20 cellular contexts compared by ENCODE assay signal in the genomic region with DNA sequence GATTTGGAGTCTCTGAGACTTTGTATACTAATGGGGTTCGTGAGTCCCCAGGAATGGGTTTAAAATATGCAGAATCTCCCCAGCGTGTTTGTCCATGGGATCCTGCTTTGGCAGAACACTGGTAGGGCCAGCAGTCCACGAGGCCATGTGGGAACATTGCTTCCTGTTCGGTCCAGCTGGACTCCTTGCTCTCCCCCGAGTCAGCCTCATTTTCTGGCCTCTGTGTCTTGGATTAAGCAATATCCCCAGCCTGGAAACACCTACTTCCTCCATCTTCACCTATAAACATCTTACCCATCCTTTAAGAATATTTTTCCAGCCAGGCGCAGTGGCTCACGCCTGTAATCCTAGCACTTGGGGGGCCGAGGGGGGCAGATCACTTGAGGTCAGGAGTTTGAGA.
DNase-seq lines count a peak whose midpoint lies in the region; ATAC-seq and TF ChIP-seq lines count a peak whose summit lies in the region.
"Had no signal": no experiment of that assay in that cellular context is flagged by ENCODE, and none has a peak within 500 bp of the region (broad histone marks: within the 10 kb centered on the region; RNA-seq: fewer than 3 reads in every experiment).

No MANE protein-coding gene starts in this region.

- WGBS in heart left ventricle, 4 donors = 68 to 74% (median 71%) methylated on average over 8 of the region's 8 CpGs

- H3K4me1 Mint-ChIP-seq in natural killer cell treated with Interleukin-12 subunit alpha and Interleukin-12 subunit beta and Interleukin-15 and Interleukin-18, amount 100 ng/mL, for 72 hours (ENCODE audit: low read depth in 2 of 2) = no peaks in the 10 kb centered on the region
- H3K4me1 Mint-ChIP-seq in natural killer cell = no peaks in the 10 kb centered on the region
- H3K4me1 Mint-ChIP-seq: B cell had no signal

- H3K36me3 Mint-ChIP-seq in natural killer cell treated with Interleukin-12 subunit alpha and Interleukin-12 subunit beta and Interleukin-15 and Interleukin-18, amount 100 ng/mL, for 72 hours = no peaks in the 10 kb centered on the region
- no peaks in the 10 kb centered on the region for H3K36me3 Mint-ChIP-seq in natural killer cell

- H3K4me1 ChIP-seq in heart left ventricle = peaks cover 0 to 52% (median 22%) of the 10 kb centered on the region in 12 donors
- H3K4me1 ChIP-seq: Caco-2 had no signal

- H3K27me3 ChIP-seq in heart left ventricle = no peaks in the 10 kb centered on the region
- H3K27me3 ChIP-seq: SJCRH30 had no signal

- H3K4me3 ChIP-seq in heart left ventricle = no peak overlapping the region
- H3K4me3 ChIP-seq: GM12878, PC-9, SJCRH30 had no signal

- peak; percentile 16 for DNase-seq in natural killer cell treated with Interleukin-12 subunit alpha and Interleukin-12 subunit beta and Interleukin-15 and Interleukin-18, amount 100 ng/mL, for 72 hours (ENCODE audit: low spot score)
- DNase-seq in natural killer cell (no peak), heart left ventricle (peak in 2 of 5 donors; percentile 53 to 61), posterior vena cava (ENCODE audit: low spot score) (peak; percentile 78), erythroblast (lab: John Stamatoyannopoulos, UW) (no peak), epidermal melanocyte (ENCODE audit: insufficient read length, low spot score) (no peak), EL (no peak)
- DNase-seq: Caco-2; CD4-positive, alpha-beta T cell; HFFc6; NCI-H1436; NCI-H2029 treated with DMSO at 0.1 percent for 48 hours; NCI-H2171; NCI-H526; PC-9; SJCRH30 had no signal

- no peaks in the 10 kb centered on the region for H3K9me3 ChIP-seq in heart left ventricle
- H3K9me3 ChIP-seq: Caco-2, SJCRH30 had no signal

- ATAC-seq in natural killer cell treated with Interleukin-12 subunit alpha and Interleukin-12 subunit beta and Interleukin-15 and Interleukin-18, amount 100 ng/mL, for 72 hours = no peak
- ATAC-seq in natural killer cell (no peak), heart left ventricle (peak in 3 of 4 donors; percentile 64 to 74 (median 65))
- ATAC-seq: GM12878 had no signal

- TF ChIP-seq POLR2A in heart left ventricle (IDR thresholded peaks at IDR 0.05) (no peak), erythroblast (IDR thresholded peaks at IDR 0.05; ENCODE audit: low read length) (no peak)

- H3K27ac Mint-ChIP-seq in natural killer cell treated with Interleukin-12 subunit alpha and Interleukin-12 subunit beta and Interleukin-15 and Interleukin-18, amount 100 ng/mL, for 72 hours = no peak overlapping the region
- H3K27ac Mint-ChIP-seq in natural killer cell = no peak overlapping the region
- H3K27ac Mint-ChIP-seq: B cell; CD4-positive, alpha-beta T cell; HFFc6 had no signal

- peak overlapping the region in 1 of 12 donors; percentile 14 for H3K27ac ChIP-seq in heart left ventricle
- H3K27ac ChIP-seq: KMS-11, PC-9, RWPE1, SJCRH30 had no signal

- H3K27me3 Mint-ChIP-seq in natural killer cell treated with Interleukin-12 subunit alpha and Interleukin-12 subunit beta and Interleukin-15 and Interleukin-18, amount 100 ng/mL, for 72 hours = peaks cover 15 to 18% of the 10 kb centered on the region in 2 donors
- peaks cover 9 to 10% of the 10 kb centered on the region in 2 donors for H3K27me3 Mint-ChIP-seq in natural killer cell (ENCODE audit: low read depth in 2 of 2)

- no peaks in the 10 kb centered on the region for H3K9me3 Mint-ChIP-seq in natural killer cell treated with Interleukin-12 subunit alpha and Interleukin-12 subunit beta and Interleukin-15 and Interleukin-18, amount 100 ng/mL, for 72 hours
- no peaks in the 10 kb centered on the region for H3K9me3 Mint-ChIP-seq in natural killer cell
- H3K9me3 Mint-ChIP-seq: CD4-positive, alpha-beta T cell; HFFc6 had no signal

- TF ChIP-seq CTCF in natural killer cell (IDR thresholded peaks at IDR 0.05) (no peak), heart left ventricle (IDR thresholded peaks at IDR 0.05) (no peak)

- H3K36me3 ChIP-seq in heart left ventricle = peaks cover 0 to 3% (median 0%) of the 10 kb centered on the region in 9 donors

- intact Hi-C loops in natural killer cell (cut with micrococcal nuclease) = no loop called here
- intact Hi-C loops in heart left ventricle (cut with DNase I) = no loop called here
- intact Hi-C loops in posterior vena cava (cut with DNase I) = no loop called here

- no peak overlapping the region for H3K4me3 Mint-ChIP-seq in natural killer cell treated with Interleukin-12 subunit alpha and Interleukin-12 subunit beta and Interleukin-15 and Interleukin-18, amount 100 ng/mL, for 72 hours
- H3K4me3 Mint-ChIP-seq in natural killer cell = no peak overlapping the region
- H3K4me3 Mint-ChIP-seq: B cell; CD4-positive, alpha-beta T cell; HFFc6 had no signal

Comparison
In these comparisons a context has a peak if more than half of its experiments do, and no peak if none do; other contexts are left out.
1. DNase-seq: peak in natural killer cell treated with Interleukin-12 subunit alpha and Interleukin-12 subunit beta and Interleukin-15 and Interleukin-18, amount 100 ng/mL, for 72 hours (single experiment) and posterior vena cava (single experiment); none in natural killer cell (single experiment), erythroblast (0 of 2), epidermal melanocyte (single experiment) and EL (single experiment).
2. ATAC-seq: peak in heart left ventricle (3 of 4); none in natural killer cell treated with Interleukin-12 subunit alpha and Interleukin-12 subunit beta and Interleukin-15 and Interleukin-18, amount 100 ng/mL, for 72 hours (0 of 2) and natural killer cell (0 of 3).